8 cellular contexts compared by ENCODE assay signal in the genomic region with DNA sequence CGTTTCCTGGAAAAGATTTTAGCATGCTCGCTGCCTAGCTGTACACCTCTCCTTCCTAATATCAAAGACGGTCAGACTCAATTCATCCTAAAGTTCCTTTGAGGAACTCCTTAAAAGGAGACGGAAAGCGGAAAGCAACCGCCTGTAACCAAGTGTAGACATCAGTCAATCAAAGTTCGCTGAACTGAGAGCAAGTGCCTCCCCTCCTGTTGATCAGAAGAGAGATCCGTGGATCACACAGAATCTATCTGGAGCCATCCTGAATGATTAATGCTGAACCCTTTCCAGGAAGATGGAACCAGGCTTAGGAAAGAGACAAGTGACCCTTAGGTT. TPM values are rescaled to one million over a fixed set of nuclear protein-coding genes. Genes with fewer than 3 reads are reported as not detected.
DNase-seq lines count a peak whose midpoint lies in the region; ATAC-seq and TF ChIP-seq lines count a peak whose summit lies in the region.

No MANE protein-coding gene starts in this region.

- H3K36me3 ChIP-seq in SK-N-MC (ENCODE audit: insufficient read depth, low read length) (no peaks in the 10 kb centered on the region), ectodermal cell (ENCODE audit: control insufficient read depth, insufficient read depth, low read length) (no peaks in the 10 kb centered on the region), vagina (no peaks in the 10 kb centered on the region)

- H3K9me3 ChIP-seq in SK-N-MC (ENCODE audit: low read depth, low read length) (no peaks in the 10 kb centered on the region), ectodermal cell (ENCODE audit: control insufficient read depth, low read length) (no peaks in the 10 kb centered on the region), vagina (no peaks in the 10 kb centered on the region)

- peak; percentile 44 for ATAC-seq in HG02870 (IDR thresholded peaks at IDR 0.05; ENCODE audit: unreplicated experiment)

- intact Hi-C loops in vagina (cut with DNase I) = loop anchor here (5.0 to 10.0 kb wide), 3 partner anchors 71 to 269 kb away; a partner anchor contains a TSS

- no peak for TF ChIP-seq POLR2A in vagina (IDR thresholded peaks at IDR 0.05)

- H3K27ac ChIP-seq in SK-N-MC (peak overlapping the region; percentile 19; the same call in 1 of the 2 replicates), ectodermal cell (ENCODE audit: insufficient read depth, low read depth, low read length, poor library complexity, severe bottlenecking) (no peak overlapping the region), vagina (peak overlapping the region; percentile 90)

- TF ChIP-seq CTCF in vagina (IDR thresholded peaks at IDR 0.05) = no peak

- H3K27me3 ChIP-seq in ectodermal cell (ENCODE audit: control insufficient read depth, insufficient read depth, low read length, poor library complexity, severe bottlenecking) (no peaks in the 10 kb centered on the region), vagina (no peaks in the 10 kb centered on the region)

- H3K4me1 ChIP-seq in ectodermal cell (ENCODE audit: control insufficient read depth, insufficient read depth, low read length) (peaks cover 4% of the 10 kb centered on the region), vagina (peaks cover 26% of the 10 kb centered on the region)

- H3K4me3 ChIP-seq in SK-N-MC = peak overlapping the region; percentile 87
- peak overlapping the region; percentile 89 for H3K4me3 ChIP-seq in ectodermal cell (ENCODE audit: insufficient read depth, low read depth, low read length)
- peak overlapping the region; percentile 67 to 72 for H3K4me3 ChIP-seq in vagina

- DNase-seq in DMS 273 (lab: John Stamatoyannopoulos, UW; ENCODE audit: unreplicated experiment) (peak; percentile 49), DMS 273 treated with DMSO at 0.1 percent for 48 hours (lab: John Stamatoyannopoulos, UW) (no peak), SK-N-MC (ENCODE audit: low read depth, low spot score) (no peak), midbrain (lab: John Stamatoyannopoulos, UW) (peak; percentile 43), vagina (ENCODE audit: extremely low spot score in 2 of 2) (no peak), NCI-H2029 treated with DMSO at 0.1 percent for 48 hours (lab: John Stamatoyannopoulos, UW) (no peak)

- WGBS in ectodermal cell, 2 experiments = 4 to 5% methylated on average over 8 of the region's 8 CpGs

- H3K9ac ChIP-seq in SK-N-MC (ENCODE audit: insufficient read length) = peak overlapping the region; percentile 79

RNA-seq across cellular contexts. Expression of a gene that starts 0.5 kb away (rescaled TPM):
- 10.8 TPM for polyA plus RNA-seq in ectodermal cell (2013, experiment 1 of 4)
- polyA plus RNA-seq in ectodermal cell (2013, experiment 2 of 4) = 16.6 TPM
- polyA plus RNA-seq in ectodermal cell (2013, experiment 3 of 4) = 7.6 TPM
- 12.9 TPM for polyA plus RNA-seq in ectodermal cell (2013, experiment 4 of 4)
- 24.6 TPM for total RNA-seq in vagina

RNA-seq across cellular contexts. Expression of a gene that starts 22.2 kb away (rescaled TPM):
- polyA plus RNA-seq in ectodermal cell (2013, experiment 1 of 4) = 0.09 TPM
- not detected for polyA plus RNA-seq in ectodermal cell (2013, experiment 2 of 4)
- polyA plus RNA-seq in ectodermal cell (2013, experiment 3 of 4) = not detected
- not detected for polyA plus RNA-seq in ectodermal cell (2013, experiment 4 of 4)
- 1.2 TPM for total RNA-seq in vagina

RNA-seq across cellular contexts. Expression of a gene that starts 40.9 kb away (rescaled TPM):
- polyA plus RNA-seq in ectodermal cell (2013, experiment 1 of 4) = 51.8 TPM
- 55.7 TPM for polyA plus RNA-seq in ectodermal cell (2013, experiment 2 of 4)
- 31.8 TPM for polyA plus RNA-seq in ectodermal cell (2013, experiment 3 of 4)
- 37.8 TPM for polyA plus RNA-seq in ectodermal cell (2013, experiment 4 of 4)
- total RNA-seq in vagina = 60.9 TPM

RNA-seq across cellular contexts. Expression of a gene that starts 41.3 kb away (rescaled TPM):
- 359 TPM for polyA plus RNA-seq in ectodermal cell (2013, experiment 1 of 4)
- polyA plus RNA-seq in ectodermal cell (2013, experiment 2 of 4) = 336 TPM
- 281 TPM for polyA plus RNA-seq in ectodermal cell (2013, experiment 3 of 4)
- 318 TPM for polyA plus RNA-seq in ectodermal cell (2013, experiment 4 of 4)
- 95.5 TPM for total RNA-seq in vagina

RNA-seq across cellular contexts. Expression of a gene that starts 47.5 kb away (rescaled TPM):
- polyA plus RNA-seq in ectodermal cell (2013, experiment 1 of 4) = 48.1 TPM
- polyA plus RNA-seq in ectodermal cell (2013, experiment 2 of 4) = 45.3 TPM
- polyA plus RNA-seq in ectodermal cell (2013, experiment 3 of 4) = 45.1 TPM
- polyA plus RNA-seq in ectodermal cell (2013, experiment 4 of 4) = 40.7 TPM
- 24.1 TPM for total RNA-seq in vagina

Comparison
In these comparisons a context has a peak if more than half of its experiments do, and no peak if none do; other contexts are left out.
1. DNase-seq: peak in DMS 273 (single experiment) and midbrain (single experiment); none in DMS 273 treated with DMSO at 0.1 percent for 48 hours (single experiment), SK-N-MC (single experiment), vagina (0 of 2) and NCI-H2029 treated with DMSO at 0.1 percent for 48 hours (single experiment).
2. Peak in every context shown above with its lines, with median percentiles within 50 percentile points of each other: H3K4me3 ChIP-seq.